In genomic region chr13:33245505-33245904, GRCh38 we compare ENCODE assay signal across 20 cellular contexts. TPM values are rescaled to one million over a fixed set of nuclear protein-coding genes. Genes with fewer than 3 reads are reported as not detected.
DNase-seq lines count a peak whose midpoint lies in the region; ATAC-seq and TF ChIP-seq lines count a peak whose summit lies in the region.
"Had no signal": no experiment of that assay in that cellular context is flagged by ENCODE, and none has a peak within 500 bp of the region (broad histone marks: within the 10 kb centered on the region; RNA-seq: fewer than 3 reads in every experiment).

No MANE protein-coding gene starts in this region.

- no peaks in the 10 kb centered on the region for H3K27me3 Mint-ChIP-seq in osteocyte (ENCODE audit: unreplicated experiment)

- H3K9ac ChIP-seq in SK-N-SH, result no peak overlapping the region

- no peak overlapping the region for H2AFZ ChIP-seq in SK-N-SH (ENCODE audit: low read depth)

- H4K20me1 ChIP-seq in SK-N-SH (ENCODE audit: insufficient read depth), result no peaks in the 10 kb centered on the region

- DNase-seq in OCI-M1 (lab: John Stamatoyannopoulos, UW), result peak; percentile 3
- DNase-seq in SK-N-SH, result peak; percentile 48
- no peak for DNase-seq in epithelial cell of prostate (ENCODE audit: low read depth, low spot score)
- DNase-seq in osteocyte (ENCODE audit: extremely low spot score, unreplicated experiment), result no peak
- DNase-seq in hypothalamus (lab: John Stamatoyannopoulos, UW), result no peak
- DNase-seq: BE2C, EL, GF-D8, KBM-7, MM.1S, NCI-H1092, NCI-H1436, NCI-H187 treated with DMSO at 0.1 percent for 48 hours, NCI-H2227 treated with DMSO at 0.1 percent for 48 hours, NCI-H510A, NCI-H748 treated with DMSO at 0.1 percent for 48 hours had no signal

- no peaks in the 10 kb centered on the region for H3K27me3 ChIP-seq in SK-N-SH (ENCODE audit: insufficient read depth)
- H3K27me3 ChIP-seq: BE2C, SJSA1 had no signal

- TF ChIP-seq EP300 in SK-N-SH (IDR thresholded peaks at IDR 0.05; ENCODE audit: borderline replicate concordance in 1 of 2, low read depth in 1 of 2, low read length in 1 of 2), result peak in 1 of 2 experiments; percentile 51; a peak in 2 of 4 replicates

- H3F3A ChIP-seq in SK-N-SH (replicated peaks; ENCODE audit: insufficient read depth), result peaks cover 9% of the 10 kb centered on the region

- TF ChIP-seq RAD21 in SK-N-SH (IDR thresholded peaks at IDR 0.05; ENCODE audit: low read length), result no peak

- ATAC-seq in HG02885 (IDR thresholded peaks at IDR 0.05; ENCODE audit: poor library complexity, unreplicated experiment) (no peak), GM18858 (IDR thresholded peaks at IDR 0.05; ENCODE audit: unreplicated experiment) (no peak)
- ATAC-seq: Panc1 had no signal

- peak overlapping the region; percentile 89 for H3K27ac Mint-ChIP-seq in osteocyte (ENCODE audit: unreplicated experiment)

- H3K4me3 ChIP-seq in SK-N-SH (ENCODE audit: low read depth in 2 of 2, low read length in 1 of 2), result no peak overlapping the region
- H3K4me3 ChIP-seq: SJSA1 had no signal

- peaks cover 0 to 8% of the 10 kb centered on the region in 2 experiments for H3K36me3 ChIP-seq in SK-N-SH (replicated peaks in 1 of 2; ENCODE audit: control insufficient read depth in 1 of 2, insufficient read depth in 2 of 2, low read length in 1 of 2)
- H3K36me3 ChIP-seq: BE2C had no signal

- no peak overlapping the region for H3K4me3 Mint-ChIP-seq in osteocyte (ENCODE audit: unreplicated experiment)

- peaks cover 17% of the 10 kb centered on the region for H3K36me3 Mint-ChIP-seq in osteocyte (ENCODE audit: unreplicated experiment)

- H3K27ac ChIP-seq in SK-N-SH (ENCODE audit: low read depth in 2 of 2, low read length in 1 of 2) (peak overlapping the region; percentile 29 to 62; a peak in 3 of 4 replicates), epithelial cell of prostate (peak overlapping the region; percentile 43)
- H3K27ac ChIP-seq: SJSA1 had no signal

- CTCF ChIA-PET in SK-N-SH (lab: Yijun Ruan, JAX), result interaction anchor here (0.9 to 1.5 kb wide), 3 partner anchors 17 to 479 kb away, joined by 3 to 6 read pairs (median 4); no protein-coding TSS in a partner anchor

- no peak overlapping the region; the same call in 1 of the 2 replicates for H3K4me2 ChIP-seq in SK-N-SH

- H3K79me2 ChIP-seq in SK-N-SH (ENCODE audit: insufficient read depth), result peaks cover 58% of the 10 kb centered on the region

- POLR2A ChIA-PET in SK-N-SH (lab: Yijun Ruan, JAX), result no interaction called here

- no peaks in the 10 kb centered on the region for H3K9me3 ChIP-seq in SK-N-SH
- H3K9me3 ChIP-seq: BE2C, SJSA1 had no signal

- H3K9me2 ChIP-seq in SK-N-SH, result no peaks in the 10 kb centered on the region

- TF ChIP-seq CTCF in SK-N-SH (IDR thresholded peaks at IDR 0.05) (no peak), osteocyte (IDR thresholded peaks at IDR 0.05) (no peak)

- no peaks in the 10 kb centered on the region for H3K9me3 Mint-ChIP-seq in osteocyte (ENCODE audit: unreplicated experiment)

- H3K4me1 ChIP-seq in SK-N-SH (ENCODE audit: control insufficient read depth in 1 of 2, insufficient read depth in 2 of 2, low read depth in 1 of 2, low read length in 1 of 2), result peaks cover 5 to 9% of the 10 kb centered on the region in 2 experiments; a peak in 2 of 4 replicates

- peaks cover 56% of the 10 kb centered on the region for H3K4me1 Mint-ChIP-seq in osteocyte (ENCODE audit: unreplicated experiment)

TF ChIP-seq in SK-N-SH, 30 proteins besides CTCF, POLR2A, EP300 and RAD21:
- no peak for TF ChIP-seq SIN3A (IDR thresholded peaks at IDR 0.05; ENCODE audit: borderline replicate concordance, low read depth, low read length)
- TF ChIP-seq GATA2 (CRISPR knock-in tag; IDR thresholded peaks at IDR 0.05), result peak; percentile 76
- 0 out of 2 replicates have a peak, but pooled peaks have one; percentile 9 for TF ChIP-seq TCF12 (IDR thresholded peaks at IDR 0.05)
- peak; percentile 27; the same call in 1 of the 2 replicates for TF ChIP-seq PBX3 (IDR thresholded peaks at IDR 0.05)
- no peak for TF ChIP-seq CHD2 (IDR thresholded peaks at IDR 0.05; ENCODE audit: low read length, partially characterized antibody)
- TF ChIP-seq RCOR1 (IDR thresholded peaks at IDR 0.05; ENCODE audit: low read length), result peak; percentile 55; the same call in 1 of the 2 replicates

RNA-seq across cellular contexts. Expression of gene STARD13, which starts 40.0 kb away (rescaled TPM):
- polyA plus RNA-seq in SK-N-SH (2012; rRNA removed), result 5.7 and 6.6 TPM in 2 replicates
- 4.8 TPM in 2 replicates for polyA plus RNA-seq in SK-N-SH (2012; cell fraction: cytosol; rRNA removed)
- 11.0 and 14.0 TPM in 2 replicates for polyA plus RNA-seq in SK-N-SH (2012; cell fraction: nucleus; rRNA removed)
- total RNA-seq in osteocyte, result 64.8 and 72.0 TPM in 2 replicates

Comparison
In these comparisons a context has a peak if more than half of its experiments do, and no peak if none do; other contexts are left out.
1. DNase-seq: peak in OCI-M1 (single experiment) and SK-N-SH (single experiment); none in epithelial cell of prostate (single experiment), osteocyte (single experiment) and hypothalamus (0 of 51).